Comparison of ENCODE assay signal across 15 cellular contexts in genomic region chr5:149421372-149421685, GRCh38. TPM values are rescaled to one million over a fixed set of nuclear protein-coding genes. Genes with fewer than 3 reads are reported as not detected.
DNase-seq lines count a peak whose midpoint lies in the region; ATAC-seq and TF ChIP-seq lines count a peak whose summit lies in the region.
"Had no signal": no experiment of that assay in that cellular context is flagged by ENCODE, and none has a peak within 500 bp of the region (broad histone marks: within the 10 kb centered on the region; RNA-seq: fewer than 3 reads in every experiment).

No MANE protein-coding gene starts in this region.

- TF ChIP-seq POLR2A in heart left ventricle (IDR thresholded peaks at IDR 0.05), result no peak

- H4K91ac ChIP-seq in trophoblast cell (ENCODE audit: low read depth, low read length), result peak overlapping the region; percentile 84

- peak overlapping the region; percentile 64 for H3K14ac ChIP-seq in trophoblast cell (ENCODE audit: low read length)

- no peak for DNase-seq in heart left ventricle
- DNase-seq in left ventricle myocardium superior, result no peak
- DNase-seq in right cardiac atrium, result peak in 1 of 3 donors; percentile 44
- no peak for DNase-seq in trophoblast cell
- DNase-seq in upper lobe of right lung, result no peak
- no peak for DNase-seq in GDM1 (lab: John Stamatoyannopoulos, UW)
- DNase-seq: cerebellar nuclear complex, KG1, NCI-H1417 treated with DMSO at 0.1 percent for 48 hours, NCI-H446 treated with DMSO at 0.1 percent for 48 hours, OCI-M1 had no signal

- peaks cover 8% of the 10 kb centered on the region for H3K79me2 ChIP-seq in trophoblast cell (ENCODE audit: control insufficient read depth, insufficient read depth, low read length, poor library complexity)

- peaks cover 0 to 52% (median 5%) of the 10 kb centered on the region in 9 donors for H3K36me3 ChIP-seq in heart left ventricle
- no peaks in the 10 kb centered on the region for H3K36me3 ChIP-seq in trophoblast cell (ENCODE audit: control insufficient read depth in 1 of 2, insufficient read depth in 2 of 2, low read length in 2 of 2)
- H3K36me3 ChIP-seq in upper lobe of right lung, result no peaks in the 10 kb centered on the region

- no peak overlapping the region for H3K9ac ChIP-seq in trophoblast cell (ENCODE audit: low read length)

- H3K4me1 ChIP-seq in heart left ventricle (peaks cover 2 to 97% (median 74%) of the 10 kb centered on the region in 12 donors), right cardiac atrium (ENCODE audit: control insufficient read depth, insufficient read depth, low read length) (peaks cover 12% of the 10 kb centered on the region), trophoblast cell (ENCODE audit: control insufficient read depth in 1 of 2, insufficient read depth in 2 of 2, low read length in 2 of 2) (peaks cover 45 to 71% of the 10 kb centered on the region in 2 experiments), upper lobe of right lung (peaks cover 82% of the 10 kb centered on the region)

- H4K8ac ChIP-seq in trophoblast cell (ENCODE audit: low read depth, low read length), result no peak overlapping the region

- no peak overlapping the region for H4K12ac ChIP-seq in trophoblast cell (ENCODE audit: low read depth, low read length)

- intact Hi-C loops in heart left ventricle (cut with DNase I), result loop anchor here in 3 of 10 donors (5.0 kb wide), 1 partner anchor 34 kb away; no protein-coding TSS in a partner anchor
- intact Hi-C loops in left ventricle myocardium superior (cut with micrococcal nuclease), result no loop called here
- intact Hi-C loops in right cardiac atrium (cut with DNase I), result no loop called here
- intact Hi-C loops in upper lobe of right lung (cut with DNase I), result no loop called here

- 74 to 80% (median 76%) methylated on average over 5 to 7 of the region's 7 CpGs for WGBS in heart left ventricle, 4 donors
- 88% methylated on average over 7 of the region's 7 CpGs for WGBS in right cardiac atrium
- no CpG with 5 or more reads among the region's 7 CpGs for WGBS in trophoblast cell (ENCODE audit: extremely low coverage, insufficient coverage, insufficient read length)

- peak overlapping the region; percentile 9 for H2AFZ ChIP-seq in trophoblast cell (ENCODE audit: insufficient read depth, low read length, poor library complexity)

- H2AK5ac ChIP-seq in trophoblast cell (ENCODE audit: low read length), result peak overlapping the region; percentile 71

- H3K79me1 ChIP-seq in trophoblast cell (ENCODE audit: low read length), result peaks cover 50% of the 10 kb centered on the region

- H3K23ac ChIP-seq in trophoblast cell (ENCODE audit: low read length), result no peak overlapping the region

- H3K4ac ChIP-seq in trophoblast cell (ENCODE audit: low read depth, low read length), result peak overlapping the region; percentile 23

- peak overlapping the region; percentile 55 for H3K18ac ChIP-seq in trophoblast cell (ENCODE audit: low read length)

- no peaks in the 10 kb centered on the region for H3K27me3 ChIP-seq in heart left ventricle
- H3K27me3 ChIP-seq in right cardiac atrium (ENCODE audit: control insufficient read depth, insufficient read depth), result no peaks in the 10 kb centered on the region
- H3K27me3 ChIP-seq in trophoblast cell (ENCODE audit: insufficient read depth, low read length), result no peaks in the 10 kb centered on the region
- H3K27me3 ChIP-seq in upper lobe of right lung, result no peaks in the 10 kb centered on the region

- ATAC-seq in heart left ventricle, result no peak
- no peak for ATAC-seq in left ventricle myocardium superior
- no peak for ATAC-seq in right cardiac atrium
- no peak for ATAC-seq in upper lobe of right lung
- no peak for ATAC-seq in GM21447 (IDR thresholded peaks at IDR 0.05; ENCODE audit: unreplicated experiment)
- no peak for ATAC-seq in GM19395 (IDR thresholded peaks at IDR 0.05; ENCODE audit: unreplicated experiment)
- ATAC-seq: A549, WTC11 had no signal

- peak overlapping the region; percentile 54 for H2BK120ac ChIP-seq in trophoblast cell (ENCODE audit: insufficient read depth, low read length, poor library complexity)

- peak overlapping the region; percentile 54 for H2BK5ac ChIP-seq in trophoblast cell (ENCODE audit: low read depth, low read length, poor library complexity)

- peak overlapping the region; percentile 58 to 98 (median 92) for H3K27ac ChIP-seq in heart left ventricle
- peak overlapping the region; percentile 84 for H3K27ac ChIP-seq in right cardiac atrium (ENCODE audit: low read length)
- H3K27ac ChIP-seq in trophoblast cell (ENCODE audit: low read depth, low read length), result no peak overlapping the region
- H3K27ac ChIP-seq in upper lobe of right lung, result peak overlapping the region; percentile 83

- H3K4me3 ChIP-seq in heart left ventricle, result no peak overlapping the region
- H3K4me3 ChIP-seq in right cardiac atrium (ENCODE audit: low read length), result no peak overlapping the region
- H3K4me3 ChIP-seq in trophoblast cell (ENCODE audit: low read depth, low read length), result no peak overlapping the region
- H3K4me3 ChIP-seq in upper lobe of right lung, result no peak overlapping the region
- H3K4me3 ChIP-seq: A549 had no signal

- H3K9me3 ChIP-seq in heart left ventricle (no peaks in the 10 kb centered on the region), right cardiac atrium (ENCODE audit: control insufficient read depth, low read length) (no peaks in the 10 kb centered on the region), trophoblast cell (ENCODE audit: insufficient read depth, low read depth, low read length) (no peaks in the 10 kb centered on the region), upper lobe of right lung (no peaks in the 10 kb centered on the region)
- H3K9me3 ChIP-seq: A549 had no signal

- peak overlapping the region; percentile 53 for H2BK12ac ChIP-seq in trophoblast cell (ENCODE audit: low read length)

- no peak overlapping the region for H3K4me2 ChIP-seq in trophoblast cell (ENCODE audit: low read length)
- H3K4me2 ChIP-seq: A549 had no signal

- TF ChIP-seq CTCF in heart left ventricle (IDR thresholded peaks at IDR 0.05), result no peak
- no peak for TF ChIP-seq CTCF in upper lobe of right lung (IDR thresholded peaks at IDR 0.05)

RNA-seq across cellular contexts. Expression of gene IL17B, which starts 42.2 kb away (rescaled TPM):
- total RNA-seq in heart left ventricle, result under 1 TPM in 2 of 9 donors, not detected in 7; 0.35 to 0.42 TPM
- under 1 TPM in 1 of 2 donors, not detected in 1; 0.33 TPM for polyA plus RNA-seq in heart left ventricle
- total RNA-seq in left ventricle myocardium superior, result not detected
- total RNA-seq in right cardiac atrium, result 1 to 10 TPM in 1 of 4 donors, under 1 TPM in 2, not detected in 1; 0.65 to 2.3 (median 0.94) TPM
- 1.4 TPM for polyA plus RNA-seq in right cardiac atrium
- 0.25 and 0.26 TPM in 2 replicates for polyA plus RNA-seq in trophoblast cell (2013)
- total RNA-seq in upper lobe of right lung, result not detected
- total RNA-seq: WTC11 had no signal
